ENCODE assay signal across 22 cellular contexts in genomic region chr12:47729233-47729632, GRCh38. TPM values are rescaled to one million over a fixed set of nuclear protein-coding genes. Genes with fewer than 3 reads are reported as not detected.
DNase-seq lines count a peak whose midpoint lies in the region; FAIRE-seq and TF ChIP-seq lines count a peak whose summit lies in the region.
"Had no signal": no experiment of that assay in that cellular context is flagged by ENCODE, and none has a peak within 500 bp of the region (broad histone marks: within the 10 kb centered on the region; RNA-seq: fewer than 3 reads in every experiment).

No MANE protein-coding gene starts in this region.

- peak; percentile 67 for DNase-seq in AG20443 (ENCODE audit: low spot score)
- peak; percentile 42 for DNase-seq in MG63
- DNase-seq in fibroblast of lung (ENCODE audit: low read depth in 2 of 2): peak; percentile 29 to 80
- DNase-seq in mesenchymal stem cell: peak; percentile 65
- DNase-seq in H54 (ENCODE audit: insufficient read length, low spot score): no peak
- DNase-seq in stimulated activated CD4-positive, alpha-beta T cell treated with anti-CD3 and anti-CD28 coated beads, Interleukin-2, amount 100 ng/mL, for 24 hours: no peak
- DNase-seq in NCI-H446 (lab: John Stamatoyannopoulos, UW): no peak
- DNase-seq in stimulated activated naive CD4-positive, alpha-beta T cell treated with Interleukin-2 at 50 U/mL for 16 hours (lab: John Stamatoyannopoulos, UW): no peak
- DNase-seq: activated gamma-delta T cell; AML-193; dermis blood vessel endothelial cell; esophagus squamous epithelium; KG1; NCI-H1436; NCI-H510A; PC-9; stimulated activated CD4-positive, alpha-beta T cell treated with anti-CD3 and anti-CD28 coated beads, Interleukin-2, amount 100 ng/mL, for 48 hours; tibial artery had no signal

- no peak overlapping the region for H3K18ac ChIP-seq in mesenchymal stem cell (ENCODE audit: low read depth in 1 of 2, low read length in 2 of 2)

- no peak overlapping the region for H3K4ac ChIP-seq in mesenchymal stem cell (ENCODE audit: low read depth in 1 of 2, low read length in 2 of 2)

- H3K36me3 ChIP-seq in MG63: no peaks in the 10 kb centered on the region
- no peaks in the 10 kb centered on the region for H3K36me3 ChIP-seq in fibroblast of lung (ENCODE audit: control insufficient read depth, insufficient read depth, low read length)
- peaks cover 0 to 5% of the 10 kb centered on the region in 2 experiments for H3K36me3 ChIP-seq in mesenchymal stem cell (ENCODE audit: control insufficient read depth in 1 of 2, insufficient read depth in 2 of 2, low read depth in 1 of 2, low read length in 2 of 2)
- H3K36me3 ChIP-seq: esophagus squamous epithelium, tibial artery had no signal

- no peak overlapping the region for H3K9ac ChIP-seq in fibroblast of lung (ENCODE audit: insufficient read depth, low read length)
- H3K9ac ChIP-seq in mesenchymal stem cell (ENCODE audit: low read length): peak overlapping the region; percentile 2

- WGBS in mesenchymal stem cell: 67% methylated on average over 3 of the region's 3 CpGs

- no peak overlapping the region for H3K14ac ChIP-seq in mesenchymal stem cell (ENCODE audit: low read length in 2 of 2)

- FAIRE-seq in H54 (lab: Jason Lieb, UNC): no peak

- H2BK5ac ChIP-seq in mesenchymal stem cell (ENCODE audit: low read depth, low read length, poor library complexity, severe bottlenecking): no peak overlapping the region

- H3K4me1 ChIP-seq in fibroblast of lung (ENCODE audit: control insufficient read depth, extremely low read depth, insufficient read depth, low read length) (peaks cover 20% of the 10 kb centered on the region), mesenchymal stem cell (ENCODE audit: control insufficient read depth, insufficient read depth, low read depth, low read length) (peaks cover 6% of the 10 kb centered on the region)
- H3K4me1 ChIP-seq: tibial artery had no signal

- no peaks in the 10 kb centered on the region for H3K79me1 ChIP-seq in mesenchymal stem cell (replicated peaks; ENCODE audit: low read length, poor library complexity, severe bottlenecking)

- H3K9me3 ChIP-seq in MG63 (no peaks in the 10 kb centered on the region), fibroblast of lung (ENCODE audit: control insufficient read depth, insufficient read depth, low read depth, low read length) (no peaks in the 10 kb centered on the region), mesenchymal stem cell (ENCODE audit: control insufficient read depth, low read length) (no peaks in the 10 kb centered on the region)
- H3K9me3 ChIP-seq: esophagus squamous epithelium, tibial artery had no signal

- no peak overlapping the region for H3K4me3 ChIP-seq in MG63
- no peak overlapping the region for H3K4me3 ChIP-seq in fibroblast of lung (replicated peaks in 1 of 4; ENCODE audit: control extremely low read depth in 1 of 4, insufficient read depth in 1 of 4, low read depth in 3 of 4, low read length in 4 of 4)
- H3K4me3 ChIP-seq in mesenchymal stem cell (ENCODE audit: insufficient read depth in 1 of 2, low read depth in 1 of 2, low read length in 2 of 2): no peak overlapping the region
- H3K4me3 ChIP-seq: esophagus squamous epithelium, lung, PC-9, tibial artery had no signal

- no peaks in the 10 kb centered on the region for H3K27me3 ChIP-seq in MG63
- H3K27me3 ChIP-seq in fibroblast of lung (ENCODE audit: control insufficient read depth, insufficient read depth, low read length): no peaks in the 10 kb centered on the region
- H3K27me3 ChIP-seq in mesenchymal stem cell (ENCODE audit: control insufficient read depth in 1 of 2, insufficient read depth in 1 of 2, low read length in 2 of 2): no peaks in the 10 kb centered on the region
- H3K27me3 ChIP-seq: esophagus squamous epithelium, tibial artery had no signal

- H3K27ac ChIP-seq in fibroblast of lung (ENCODE audit: insufficient read depth, low read length): no peak overlapping the region
- H3K27ac ChIP-seq in mesenchymal stem cell (ENCODE audit: low read length, poor library complexity, severe bottlenecking): no peak overlapping the region
- H3K27ac ChIP-seq: PC-9, tibial artery had no signal

- H2AFZ ChIP-seq in fibroblast of lung (ENCODE audit: low read length) (no peak overlapping the region), mesenchymal stem cell (ENCODE audit: low read depth, low read length) (no peak overlapping the region)
- H2AFZ ChIP-seq: PC-9 had no signal

- H3K79me2 ChIP-seq in fibroblast of lung (ENCODE audit: control insufficient read depth, insufficient read depth, low read length): no peaks in the 10 kb centered on the region

- no peak overlapping the region for H2BK15ac ChIP-seq in mesenchymal stem cell (ENCODE audit: low read depth, poor library complexity, severe bottlenecking)

- H3K4me2 ChIP-seq in fibroblast of lung (ENCODE audit: extremely low read depth, insufficient read depth, low read length) (peak overlapping the region; percentile 23), mesenchymal stem cell (ENCODE audit: low read length, poor library complexity, severe bottlenecking) (no peak overlapping the region)
- H3K4me2 ChIP-seq: PC-9 had no signal

- TF ChIP-seq CTCF in fibroblast of lung (conservative IDR thresholded peaks at IDR 0.05 in 1 of 2, IDR thresholded peaks at IDR 0.05 in 1 of 2; ENCODE audit: low read depth in 1 of 2, low read length in 2 of 2): no peak

- H2AK5ac ChIP-seq in mesenchymal stem cell (ENCODE audit: low read length, severe bottlenecking): no peak overlapping the region

- no peak overlapping the region for H4K8ac ChIP-seq in mesenchymal stem cell (ENCODE audit: low read length)

- H2BK12ac ChIP-seq in mesenchymal stem cell (ENCODE audit: low read length in 2 of 2): no peak overlapping the region

- TF ChIP-seq POLR2A in H54 (IDR thresholded peaks at IDR 0.05; ENCODE audit: low read depth, low read length): no peak

- H4K20me1 ChIP-seq in fibroblast of lung (ENCODE audit: control insufficient read depth, extremely low read depth, insufficient read depth, low read length): no peaks in the 10 kb centered on the region

- H3K23ac ChIP-seq in mesenchymal stem cell (ENCODE audit: low read length in 2 of 2): no peak overlapping the region

- no peak overlapping the region for H2BK120ac ChIP-seq in mesenchymal stem cell (ENCODE audit: low read depth, low read length)

- no peak overlapping the region for H4K91ac ChIP-seq in mesenchymal stem cell (ENCODE audit: low read length)

RNA-seq across cellular contexts. Expression of gene ENDOU, which starts 3.9 kb away (rescaled TPM):
- not detected in 2 replicates for total RNA-seq in MG63 (2014; rRNA removed; shearing (Covaris generic); ENCODE audit: low replicate concordance)
- total RNA-seq in fibroblast of lung: 0.17 TPM in 1 of 2 replicates, not detected in the other
- polyA plus RNA-seq in fibroblast of lung: 0.07 and 0.09 TPM in 2 replicates
- polyA plus RNA-seq in fibroblast of lung (2012): not detected in 2 replicates
- not detected in 2 replicates for polyA minus RNA-seq in fibroblast of lung (ENCODE audit: low replicate concordance)
- polyA plus RNA-seq in mesenchymal stem cell (2013, experiment 1 of 2): not detected
- not detected for polyA plus RNA-seq in mesenchymal stem cell (2013, experiment 2 of 2)
- total RNA-seq: activated CD8-positive, alpha-beta memory T cell treated with anti-CD3 and anti-CD28 coated beads for 36 hours; dermis blood vessel endothelial cell; H4 had no signal
- polyA plus RNA-seq: neural cell had no signal

RNA-seq across cellular contexts. Expression of gene RPAP3, which starts 23.4 kb away (rescaled TPM):
- 18.1 and 56.5 TPM in 2 replicates for total RNA-seq in MG63 (2014; rRNA removed; shearing (Covaris generic); ENCODE audit: low replicate concordance)
- 11.3 and 12.1 TPM in 2 replicates for total RNA-seq in fibroblast of lung
- 21.0 and 23.8 TPM in 2 replicates for polyA plus RNA-seq in fibroblast of lung
- 17.3 and 19.8 TPM in 2 replicates for polyA plus RNA-seq in fibroblast of lung (2012)
- polyA minus RNA-seq in fibroblast of lung (ENCODE audit: low replicate concordance): 0.11 and 0.12 TPM in 2 replicates
- polyA plus RNA-seq in mesenchymal stem cell (2013, experiment 1 of 2): 28.1 TPM
- 30.9 TPM for polyA plus RNA-seq in mesenchymal stem cell (2013, experiment 2 of 2)

RNA-seq across cellular contexts. Expression of gene RAPGEF3, which starts 29.4 kb away (rescaled TPM):
- 2.9 and 6.1 TPM in 2 replicates for total RNA-seq in MG63 (2014; rRNA removed; shearing (Covaris generic); ENCODE audit: low replicate concordance)
- total RNA-seq in fibroblast of lung: 1.0 and 2.8 TPM in 2 replicates
- 0.83 and 0.95 TPM in 2 replicates for polyA plus RNA-seq in fibroblast of lung
- 0.93 and 1.2 TPM in 2 replicates for polyA plus RNA-seq in fibroblast of lung (2012)
- polyA minus RNA-seq in fibroblast of lung (ENCODE audit: low replicate concordance): 2.3 and 4.2 TPM in 2 replicates
- polyA plus RNA-seq in mesenchymal stem cell (2013, experiment 1 of 2): 1.2 TPM
- 1.2 TPM for polyA plus RNA-seq in mesenchymal stem cell (2013, experiment 2 of 2)

RNA-seq across cellular contexts. Expression of gene SLC48A1, which starts 43.8 kb away (rescaled TPM):
- 14.2 and 17.6 TPM in 2 replicates for total RNA-seq in MG63 (2014; rRNA removed; shearing (Covaris generic); ENCODE audit: low replicate concordance)
- total RNA-seq in fibroblast of lung: 12.8 and 18.7 TPM in 2 replicates
- polyA plus RNA-seq in fibroblast of lung: 8.9 and 9.0 TPM in 2 replicates
- polyA plus RNA-seq in fibroblast of lung (2012): 12.1 and 13.2 TPM in 2 replicates
- 20.9 and 22.7 TPM in 2 replicates for polyA minus RNA-seq in fibroblast of lung (ENCODE audit: low replicate concordance)
- polyA plus RNA-seq in mesenchymal stem cell (2013, experiment 1 of 2): 8.4 TPM
- polyA plus RNA-seq in mesenchymal stem cell (2013, experiment 2 of 2): 8.3 TPM

Comparison
In these comparisons a context has a peak if more than half of its experiments do, and no peak if none do; other contexts are left out.
1. DNase-seq: peak in AG20443 (single experiment), MG63 (single experiment), fibroblast of lung (2 of 2) and mesenchymal stem cell (single experiment); none in H54 (single experiment), stimulated activated CD4-positive, alpha-beta T cell treated with anti-CD3 and anti-CD28 coated beads, Interleukin-2, amount 100 ng/mL, for 24 hours (0 of 2), NCI-H446 (0 of 2) and stimulated activated naive CD4-positive, alpha-beta T cell treated with Interleukin-2 at 50 U/mL for 16 hours (single experiment).